In the genomic region with DNA sequence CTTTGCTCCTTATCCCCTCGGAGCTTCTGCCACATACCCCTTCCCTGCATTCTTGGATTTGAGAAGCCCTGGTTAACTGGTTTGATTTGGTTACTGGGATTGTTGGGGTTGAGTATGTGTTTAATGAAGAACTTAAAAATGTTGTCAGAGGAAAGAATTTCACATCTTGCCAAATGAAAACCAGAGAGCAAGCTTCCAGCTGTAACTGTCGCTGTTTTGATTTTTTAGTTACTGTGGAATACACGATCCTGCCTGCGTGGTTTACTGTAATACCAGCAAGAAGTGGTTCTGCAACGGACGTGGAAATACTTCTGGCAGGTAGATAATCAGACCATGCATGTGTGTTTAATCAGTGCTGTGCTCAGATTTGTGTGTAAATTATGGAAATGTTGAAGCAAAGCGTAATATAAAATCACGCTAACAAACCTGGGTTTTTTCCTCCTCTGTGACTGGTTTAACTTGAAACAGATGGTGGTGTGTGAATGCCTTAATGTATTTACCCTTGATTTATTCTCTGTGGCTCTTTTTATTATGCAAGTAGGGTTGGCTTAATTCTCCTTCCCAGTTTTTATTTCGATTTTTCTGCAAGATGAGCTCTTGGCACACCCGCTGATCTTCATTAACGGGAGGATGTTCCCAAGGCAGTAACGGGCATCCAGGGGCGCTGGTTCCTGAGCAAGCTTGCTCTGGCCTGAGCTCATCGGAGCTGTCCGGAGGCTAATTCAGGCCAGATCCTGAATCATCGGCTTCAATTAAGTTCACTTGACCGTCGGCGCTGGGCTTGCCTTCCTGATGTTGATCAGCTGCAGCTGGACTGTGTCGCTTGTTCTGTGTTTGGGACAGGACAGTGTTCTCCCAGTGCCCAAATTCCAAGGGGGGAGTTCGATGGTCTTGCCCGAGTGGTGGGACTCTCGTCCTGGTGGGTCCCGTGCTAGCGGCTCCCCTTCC, we compare ENCODE assay signal across 11 cellular contexts. TPM values are rescaled to one million over a fixed set of nuclear protein-coding genes. Genes with fewer than 3 reads are reported as not detected.
DNase-seq lines count a peak whose midpoint lies in the region; ATAC-seq and TF ChIP-seq lines count a peak whose summit lies in the region.
"Had no signal": no experiment of that assay in that cellular context is flagged by ENCODE, and none has a peak within 500 bp of the region (broad histone marks: within the 10 kb centered on the region; RNA-seq: fewer than 3 reads in every experiment).

No MANE protein-coding gene starts in this region.

- H3K9me3 Mint-ChIP-seq in CD8-positive, alpha-beta memory T cell, result no peaks in the 10 kb centered on the region
- H3K9me3 Mint-ChIP-seq: neural crest cell had no signal

- H3K4me1 ChIP-seq in CD8-positive, alpha-beta memory T cell (ENCODE audit: insufficient read depth, low read length), result peaks cover 43% of the 10 kb centered on the region
- H3K4me1 ChIP-seq in skeletal muscle tissue (ENCODE audit: control insufficient read depth in 3 of 3, insufficient read depth in 3 of 3, low read length in 3 of 3), result peaks cover 61 to 73% (median 67%) of the 10 kb centered on the region in 3 donors

- peak overlapping the region in 5 of 8 donors; percentile 7 to 91 (median 72) for H3K27ac Mint-ChIP-seq in CD8-positive, alpha-beta memory T cell

- CTCF ChIA-PET in CD8-positive, alpha-beta memory T cell (lab: Charles Lee), result interaction anchor here (0.8 to 3.2 kb wide), 28 partner anchors 8 to 396 kb away, joined by 3 to 25 read pairs (median 5); partner anchors contain the start of genes COPE, DDX49, REX1BD and UBA52

- H3K9me3 ChIP-seq in CD8-positive, alpha-beta memory T cell (ENCODE audit: low read length), result no peaks in the 10 kb centered on the region
- H3K9me3 ChIP-seq in skeletal muscle tissue (ENCODE audit: control insufficient read depth in 3 of 3, low read length in 3 of 3), result no peaks in the 10 kb centered on the region

- ATAC-seq in HG02588 (IDR thresholded peaks at IDR 0.05; ENCODE audit: unreplicated experiment), result no peak
- no peak for ATAC-seq in HG02885 (IDR thresholded peaks at IDR 0.05; ENCODE audit: poor library complexity, unreplicated experiment)

- POLR2A ChIA-PET in CD8-positive, alpha-beta memory T cell (lab: Charles Lee), result interaction anchor here (0.7 kb wide), 1 partner anchor 11 kb away, joined by 3 read pairs; no protein-coding TSS in a partner anchor

- no peak for DNase-seq in CD8-positive, alpha-beta memory T cell
- peak; percentile 90 to 96 for DNase-seq in foreskin fibroblast
- DNase-seq in NCI-H748 treated with DMSO at 0.1 percent for 48 hours (lab: John Stamatoyannopoulos, UW), result no peak
- DNase-seq in HuH-7.5 (ENCODE audit: low spot score), result no peak
- DNase-seq: NK-92 treated with Interleukin-12 subunit alpha and Interleukin-12 subunit beta, amount 100 ng/mL, for 24 hours had no signal

- peaks cover 0 to 65% (median 9%) of the 10 kb centered on the region in 3 donors for H3K36me3 Mint-ChIP-seq in CD8-positive, alpha-beta memory T cell

- H3K27me3 ChIP-seq in CD8-positive, alpha-beta memory T cell (ENCODE audit: insufficient read depth, low read length, poor library complexity, severe bottlenecking), result no peaks in the 10 kb centered on the region
- H3K27me3 ChIP-seq in skeletal muscle tissue (ENCODE audit: control insufficient read depth in 3 of 3, insufficient read depth in 3 of 3, low read length in 3 of 3), result no peaks in the 10 kb centered on the region

- H3K27me3 Mint-ChIP-seq in CD8-positive, alpha-beta memory T cell, result peaks cover 0 to 3% of the 10 kb centered on the region in 2 donors

- H3K4me3 Mint-ChIP-seq in CD8-positive, alpha-beta memory T cell, result peak overlapping the region in 1 of 7 donors; percentile 66
- H3K4me3 Mint-ChIP-seq: neural crest cell had no signal

- peaks cover 48% of the 10 kb centered on the region for H3K36me3 ChIP-seq in CD8-positive, alpha-beta memory T cell (ENCODE audit: insufficient read depth, low read length)
- peaks cover 33 to 38% (median 34%) of the 10 kb centered on the region in 3 donors for H3K36me3 ChIP-seq in skeletal muscle tissue (ENCODE audit: control insufficient read depth in 3 of 3, insufficient read depth in 3 of 3, low read length in 3 of 3)

- peak overlapping the region in 2 of 3 donors; percentile 28 to 54 for H3K9ac ChIP-seq in skeletal muscle tissue (ENCODE audit: low read depth in 1 of 3, low read length in 3 of 3)

- TF ChIP-seq CTCF in VCaP (conservative IDR thresholded peaks at IDR 0.05) (peak; percentile 75), foreskin fibroblast (IDR thresholded peaks at IDR 0.05; ENCODE audit: low read depth, low read length) (no peak)

- peaks cover 56 to 72% (median 72%) of the 10 kb centered on the region in 3 donors for H3K4me1 Mint-ChIP-seq in CD8-positive, alpha-beta memory T cell

- no peak overlapping the region for H3K27ac ChIP-seq in CD8-positive, alpha-beta memory T cell (ENCODE audit: low read depth, low read length)
- H3K27ac ChIP-seq in VCaP (peak overlapping the region; percentile 99), skeletal muscle tissue (ENCODE audit: low read depth, low read length) (peak overlapping the region; percentile 85)

- H3K4me3 ChIP-seq in CD8-positive, alpha-beta memory T cell (ENCODE audit: low read length), result no peak overlapping the region
- H3K4me3 ChIP-seq in foreskin fibroblast (ENCODE audit: low read depth in 1 of 2, low read length in 2 of 2) (peak overlapping the region in 1 of 2 donors; percentile 42), skeletal muscle tissue (ENCODE audit: low read length in 3 of 3) (peak overlapping the region in 2 of 3 donors; percentile 41 to 44)

RNA-seq across cellular contexts. Expression of gene UPF1, which starts 16.0 kb away (rescaled TPM):
- 10 to 100 TPM; 96.8 to 97.2 TPM for total RNA-seq in CD8-positive, alpha-beta memory T cell
- polyA plus RNA-seq in CD8-positive, alpha-beta memory T cell, result 24.6 TPM
- total RNA-seq in skeletal muscle tissue, result 30.8 TPM

RNA-seq across cellular contexts. Expression of gene CERS1, which starts 48.2 kb away (rescaled TPM):
- total RNA-seq in CD8-positive, alpha-beta memory T cell, result not detected
- polyA plus RNA-seq in CD8-positive, alpha-beta memory T cell, result not detected
- total RNA-seq in skeletal muscle tissue, result 17.7 TPM

RNA-seq across cellular contexts. Expression of gene COMP, which starts 56.7 kb away (rescaled TPM):
- not detected for total RNA-seq in CD8-positive, alpha-beta memory T cell
- not detected for polyA plus RNA-seq in CD8-positive, alpha-beta memory T cell
- total RNA-seq in skeletal muscle tissue, result 15.7 TPM
- total RNA-seq: activated CD8-positive, alpha-beta memory T cell treated with anti-CD3 and anti-CD28 coated beads for 36 hours; neural crest cell had no signal

Comparison
In these comparisons a context has a peak if more than half of its experiments do, and no peak if none do; other contexts are left out.
1. DNase-seq: peak in foreskin fibroblast (2 of 2); none in CD8-positive, alpha-beta memory T cell (0 of 5), NCI-H748 treated with DMSO at 0.1 percent for 48 hours (single experiment) and HuH-7.5 (single experiment).
2. RNA of gene CERS1, which starts 48.2 kb away (total RNA-seq): 17.7 TPM in skeletal muscle tissue (single experiment); not detected in CD8-positive, alpha-beta memory T cell; every median in the first group is over 10 times any median in the second.
3. RNA of gene COMP, which starts 56.7 kb away (total RNA-seq): 15.7 TPM in skeletal muscle tissue (single experiment); not detected in CD8-positive, alpha-beta memory T cell; every median in the first group is over 10 times any median in the second.